ENCODE assay signal across 1 cellular context in genomic region chr12:48881652-48882324, GRCh38.
TF ChIP-seq lines count a peak whose summit lies in the region.

No MANE protein-coding gene starts in this region.

TF ChIP-seq in IMR-90, 13 proteins besides CTCF, POLR2A, EP300 and RAD21:
- TF ChIP-seq CHD1 (IDR thresholded peaks at IDR 0.05; ENCODE audit: low read depth, low read length) (no peak), MAFK (IDR thresholded peaks at IDR 0.05; ENCODE audit: low read depth, low read length) (no peak)
